In genomic region chr16:48157794-48158193, GRCh38 we compare ENCODE assay signal across 19 cellular contexts. TPM values are rescaled to one million over a fixed set of nuclear protein-coding genes. Genes with fewer than 3 reads are reported as not detected.
DNase-seq lines count a peak whose midpoint lies in the region; ATAC-seq and TF ChIP-seq lines count a peak whose summit lies in the region.
"Had no signal": no experiment of that assay in that cellular context is flagged by ENCODE, and none has a peak within 500 bp of the region (broad histone marks: within the 10 kb centered on the region; RNA-seq: fewer than 3 reads in every experiment).

No MANE protein-coding gene starts in this region.

- H3K4me1 Mint-ChIP-seq in activated T-cell treated with anti-CD3 and anti-CD28 coated beads, Interleukin-2, amount 50 U/mL, for 24 hours (ENCODE audit: low read depth): peaks cover 28% of the 10 kb centered on the region
- peaks cover 6% of the 10 kb centered on the region for H3K4me1 Mint-ChIP-seq in chondrocyte (ENCODE audit: low read depth)

- TF ChIP-seq CTCF in Panc1 (IDR thresholded peaks at IDR 0.05) (no peak), chondrocyte (IDR thresholded peaks at IDR 0.05) (no peak)

- H3K27me3 ChIP-seq in Panc1 (ENCODE audit: control insufficient read depth, insufficient read depth, low read length): no peaks in the 10 kb centered on the region
- no peaks in the 10 kb centered on the region for H3K27me3 ChIP-seq in skeletal muscle satellite cell (ENCODE audit: control insufficient read depth, insufficient read depth, low read length)

- no TSS peak for BruUV-seq in Panc1 (replicated peaks; lab: Mats Ljungman, UMichigan)

- H3K4me1 ChIP-seq in Panc1 (ENCODE audit: control insufficient read depth, insufficient read depth, low read length): peaks cover 2% of the 10 kb centered on the region; the same call in 1 of the 2 replicates
- peaks cover 18% of the 10 kb centered on the region for H3K4me1 ChIP-seq in skeletal muscle satellite cell (ENCODE audit: control insufficient read depth, insufficient read depth, low read length)
- H3K4me1 ChIP-seq: Caco-2, parathyroid adenoma had no signal

- H3K9me3 ChIP-seq in Panc1 (ENCODE audit: control insufficient read depth, insufficient read depth, low read depth, low read length) (no peaks in the 10 kb centered on the region), skeletal muscle satellite cell (replicated peaks; ENCODE audit: low read length) (no peaks in the 10 kb centered on the region)
- H3K9me3 ChIP-seq: Caco-2, stomach had no signal

- intact Hi-C loops in Panc1 (cut with micrococcal nuclease; ENCODE audit: unreplicated experiment): loop anchor here (10.0 kb wide), 1 partner anchor 1113 kb away; no protein-coding TSS in a partner anchor

- no peak overlapping the region for H3K4me3 ChIP-seq in Panc1 (ENCODE audit: low read depth in 2 of 2, low read length in 2 of 2)
- no peak overlapping the region for H3K4me3 ChIP-seq in skeletal muscle satellite cell (ENCODE audit: low read length)
- H3K4me3 ChIP-seq: stomach had no signal

- H3K36me3 Mint-ChIP-seq in activated T-cell treated with anti-CD3 and anti-CD28 coated beads, Interleukin-2, amount 50 U/mL, for 24 hours (ENCODE audit: low read depth): no peaks in the 10 kb centered on the region
- H3K36me3 Mint-ChIP-seq in chondrocyte (ENCODE audit: low read depth): no peaks in the 10 kb centered on the region

- ATAC-seq in GM21723 (IDR thresholded peaks at IDR 0.05; ENCODE audit: unreplicated experiment) (peak; percentile 31), Panc1 (no peak; the same call in 1 of the 2 replicates), GM21786 (IDR thresholded peaks at IDR 0.05; ENCODE audit: unreplicated experiment) (no peak)

- peak overlapping the region; percentile 40 for H3K9ac ChIP-seq in skeletal muscle satellite cell (ENCODE audit: low read depth, low read length)
- H3K9ac ChIP-seq: parathyroid adenoma had no signal

- no peaks in the 10 kb centered on the region for H3K36me3 ChIP-seq in Panc1 (ENCODE audit: control insufficient read depth, insufficient read depth, low read length)
- H3K36me3 ChIP-seq in skeletal muscle satellite cell (ENCODE audit: insufficient read depth, low read length): no peaks in the 10 kb centered on the region
- H3K36me3 ChIP-seq: stomach had no signal

- H3K9me3 Mint-ChIP-seq in activated T-cell treated with anti-CD3 and anti-CD28 coated beads, Interleukin-2, amount 50 U/mL, for 24 hours: no peaks in the 10 kb centered on the region
- no peaks in the 10 kb centered on the region for H3K9me3 Mint-ChIP-seq in chondrocyte (ENCODE audit: low read depth)

- in situ Hi-C loops in Panc1 (cut with HindIII; ENCODE audit: low pct_unique_long_range_greater_than_20kb, low sequenced_read_pairs): no loop called here

- POLR2A ChIA-PET in Panc1 (lab: Charles Lee): no interaction called here

- peak overlapping the region; percentile 58 for H3K4me3 Mint-ChIP-seq in activated T-cell treated with anti-CD3 and anti-CD28 coated beads, Interleukin-2, amount 50 U/mL, for 24 hours
- H3K4me3 Mint-ChIP-seq in chondrocyte (ENCODE audit: unreplicated experiment): no peak overlapping the region

- peak overlapping the region; percentile 94 for H3K27ac Mint-ChIP-seq in activated T-cell treated with anti-CD3 and anti-CD28 coated beads, Interleukin-2, amount 50 U/mL, for 24 hours
- no peak overlapping the region for H3K27ac Mint-ChIP-seq in chondrocyte (ENCODE audit: unreplicated experiment)

- peaks cover 35% of the 10 kb centered on the region for H3K27me3 Mint-ChIP-seq in activated T-cell treated with anti-CD3 and anti-CD28 coated beads, Interleukin-2, amount 50 U/mL, for 24 hours
- H3K27me3 Mint-ChIP-seq in chondrocyte (ENCODE audit: low read depth): no peaks in the 10 kb centered on the region

- H3K27ac ChIP-seq in Panc1 (ENCODE audit: low read length): peak overlapping the region; percentile 36; the same call in 1 of the 2 replicates
- H3K27ac ChIP-seq: parathyroid adenoma, stomach had no signal

- no peak overlapping the region for H3K4me2 ChIP-seq in skeletal muscle satellite cell (ENCODE audit: low read length)

- no peak for DNase-seq in activated T-cell treated with anti-CD3 and anti-CD28 coated beads, Interleukin-2, amount 50 U/mL, for 24 hours
- DNase-seq in activated T-cell treated with anti-CD3 and anti-CD28 coated beads for 4 hours: no peak
- DNase-seq in Panc1 (ENCODE audit: low read depth, low spot score): no peak
- DNase-seq in DMS79 treated with DMSO at 0.1 percent for 48 hours (lab: John Stamatoyannopoulos, UW): no peak
- no peak for DNase-seq in chondrocyte (ENCODE audit: low spot score)
- DNase-seq: aorta, Caco-2, NCI-H187 treated with DMSO at 0.1 percent for 48 hours, NCI-H526, stomach had no signal

- CTCF ChIA-PET in Panc1 (lab: Charles Lee): no interaction called here

RNA-seq across cellular contexts. Expression of gene ABCC12, which starts 2.0 kb away (rescaled TPM):
- not detected for total RNA-seq in Panc1 (2021; ENCODE audit: unreplicated experiment)
- not detected for polyA plus RNA-seq in Panc1 (2012; ENCODE audit: insufficient read length)
- total RNA-seq in skeletal muscle satellite cell (2012; rRNA removed): 0.25 and 0.66 TPM in 2 replicates
- not detected in 3 replicates for total RNA-seq in chondrocyte
- total RNA-seq: aorta, Caco-2, M059J, myocyte, skeletal muscle tissue, ureter had no signal
- polyA plus RNA-seq: liver had no signal
